ENCODE assay signal across 18 cellular contexts in the genomic region with DNA sequence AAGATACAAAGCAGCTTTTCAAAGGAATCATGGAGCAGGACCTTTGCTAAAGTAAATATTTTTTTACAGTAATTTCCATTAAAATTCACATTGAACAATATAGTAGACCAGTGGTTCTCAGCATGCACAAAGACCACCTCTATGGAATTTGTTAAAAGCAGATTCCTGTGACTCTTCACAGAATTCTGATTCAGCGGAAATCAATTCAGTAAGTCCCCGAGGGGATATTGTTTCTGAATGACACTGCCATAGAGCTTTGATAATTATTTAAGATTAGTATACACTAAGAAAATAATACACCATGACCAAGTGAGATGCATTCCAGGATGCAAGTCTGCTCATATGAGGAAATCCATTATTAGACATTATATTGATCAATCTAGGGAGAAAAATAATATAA.
A peak's percentile ranks its signal among the peaks of the same experiment; 100 is the strongest.
DNase-seq lines count a peak whose midpoint lies in the region; ATAC-seq and FAIRE-seq lines count a peak whose summit lies in the region.
"Had no signal": no experiment of that assay in that cellular context is flagged by ENCODE, and none has a peak within 500 bp of the region (broad histone marks: within the 10 kb centered on the region; RNA-seq: fewer than 3 reads in every experiment).

No MANE protein-coding gene starts in this region.

- no peaks in the 10 kb centered on the region for H3K79me1 ChIP-seq in neuronal stem cell (ENCODE audit: low read depth, low read length)

- H3K4me2 ChIP-seq in neuronal stem cell (ENCODE audit: insufficient read depth, low read length, poor library complexity, severe bottlenecking) = no peak overlapping the region

- peaks cover 6% of the 10 kb centered on the region for H3K9me3 Mint-ChIP-seq in activated CD4-positive, alpha-beta T cell treated with anti-CD3 and anti-CD28 coated beads, Interleukin-2, amount 10 ng/mL, durations not matched to agents 24 days and 14 days
- H3K9me3 Mint-ChIP-seq in activated T-helper 2 cell treated with anti-CD3 and anti-CD28 coated beads, Interferon-gamma antibody, Interleukin-2, Interleukin-4, amounts not matched to agents 10 μg/mL and 5 μg/mL and 100 μg/mL, durations not matched to agents 14 hours and 24 hours and 36 hours = no peaks in the 10 kb centered on the region

- DNase-seq in HTR-8/SVneo (ENCODE audit: insufficient read length, low spot score) (peak; percentile 17), SK-MEL-5 (ENCODE audit: low read depth, low spot score) (peak; percentile 77), foreskin melanocyte (peak; percentile 77), neuronal stem cell (ENCODE audit: low spot score) (no peak), right cardiac atrium (no peak)
- DNase-seq in activated CD4-positive, alpha-beta T cell treated with anti-CD3 and anti-CD28 coated beads, Interleukin-2, amount 10 ng/mL, durations not matched to agents 24 days and 14 days = no peak
- DNase-seq in activated T-helper 2 cell treated with anti-CD3 and anti-CD28 coated beads, Interferon-gamma antibody, Interleukin-2, Interleukin-4, amounts not matched to agents 10 μg/mL and 5 μg/mL and 100 μg/mL, durations not matched to agents 14 hours and 24 hours and 36 hours (ENCODE audit: low spot score) = no peak
- DNase-seq: ACHN; BE2C; C1 segment of cervical spinal cord; Caco-2; CD4-positive, CD25-positive, alpha-beta regulatory T cell; CD8-positive, alpha-beta memory T cell; H9 had no signal

- no peak for FAIRE-seq in HTR-8/SVneo (lab: Jason Lieb, UNC)
- FAIRE-seq: D721Med, H1, HepG2 had no signal

- H4K91ac ChIP-seq in neuronal stem cell (ENCODE audit: low read depth, low read length, poor library complexity) = no peak overlapping the region

- H2AFZ ChIP-seq in neuronal stem cell (ENCODE audit: low read length) = peak overlapping the region; percentile 24

- H3K4me3 ChIP-seq in neuronal stem cell (ENCODE audit: low read length in 2 of 2) (no peak overlapping the region), right cardiac atrium (ENCODE audit: low read length) (no peak overlapping the region)

- H3K14ac ChIP-seq in neuronal stem cell (ENCODE audit: low read length) = no peak overlapping the region

- in situ Hi-C loops in SK-MEL-5 (cut with HindIII; ENCODE audit: low pct_unique_long_range_greater_than_20kb, low sequenced_read_pairs) = no loop called here

- no peak overlapping the region for H2AK5ac ChIP-seq in neuronal stem cell (ENCODE audit: low read depth, low read length)

- H3K4me1 ChIP-seq in neuronal stem cell (ENCODE audit: control insufficient read depth in 2 of 2, insufficient read depth in 1 of 2, low read depth in 1 of 2, low read length in 2 of 2) (peaks cover 0 to 11% of the 10 kb centered on the region in 2 donors), right cardiac atrium (ENCODE audit: control insufficient read depth, insufficient read depth, low read length) (no peaks in the 10 kb centered on the region)
- H3K4me1 ChIP-seq: BE2C, Caco-2 had no signal

- H3K27ac Mint-ChIP-seq in activated CD4-positive, alpha-beta T cell treated with anti-CD3 and anti-CD28 coated beads, Interleukin-2, amount 10 ng/mL, durations not matched to agents 24 days and 14 days = no peak overlapping the region
- H3K27ac Mint-ChIP-seq in activated T-helper 2 cell treated with anti-CD3 and anti-CD28 coated beads, Interferon-gamma antibody, Interleukin-2, Interleukin-4, amounts not matched to agents 10 μg/mL and 5 μg/mL and 100 μg/mL, durations not matched to agents 14 hours and 24 hours and 36 hours = no peak overlapping the region
- H3K27ac Mint-ChIP-seq: CD4-positive, CD25-positive, alpha-beta regulatory T cell; CD8-positive, alpha-beta memory T cell; H9; IgD-negative memory B cell had no signal

- no peak overlapping the region for H2BK5ac ChIP-seq in neuronal stem cell (ENCODE audit: low read length)

- H3K4me3 Mint-ChIP-seq in activated CD4-positive, alpha-beta T cell treated with anti-CD3 and anti-CD28 coated beads, Interleukin-2, amount 10 ng/mL, durations not matched to agents 24 days and 14 days = no peak overlapping the region
- H3K4me3 Mint-ChIP-seq in activated T-helper 2 cell treated with anti-CD3 and anti-CD28 coated beads, Interferon-gamma antibody, Interleukin-2, Interleukin-4, amounts not matched to agents 10 μg/mL and 5 μg/mL and 100 μg/mL, durations not matched to agents 14 hours and 24 hours and 36 hours (ENCODE audit: low read depth) = no peak overlapping the region
- H3K4me3 Mint-ChIP-seq: CD4-positive, CD25-positive, alpha-beta regulatory T cell; CD8-positive, alpha-beta memory T cell; H9; IgD-negative memory B cell had no signal

- H3K27me3 ChIP-seq in neuronal stem cell (ENCODE audit: control insufficient read depth in 3 of 3, insufficient read depth in 3 of 3, low read depth in 1 of 3, low read length in 3 of 3) (no peaks in the 10 kb centered on the region), right cardiac atrium (ENCODE audit: control insufficient read depth, insufficient read depth) (no peaks in the 10 kb centered on the region)
- H3K27me3 ChIP-seq: BE2C had no signal

- peaks cover 4% of the 10 kb centered on the region for H3K4me1 Mint-ChIP-seq in activated CD4-positive, alpha-beta T cell treated with anti-CD3 and anti-CD28 coated beads, Interleukin-2, amount 10 ng/mL, durations not matched to agents 24 days and 14 days
- H3K4me1 Mint-ChIP-seq in activated T-helper 2 cell treated with anti-CD3 and anti-CD28 coated beads, Interferon-gamma antibody, Interleukin-2, Interleukin-4, amounts not matched to agents 10 μg/mL and 5 μg/mL and 100 μg/mL, durations not matched to agents 14 hours and 24 hours and 36 hours (ENCODE audit: low read depth) = peaks cover 2% of the 10 kb centered on the region
- H3K4me1 Mint-ChIP-seq: H9, IgD-negative memory B cell had no signal

- H3K18ac ChIP-seq in neuronal stem cell (ENCODE audit: low read length) = no peak overlapping the region

- H3K9me3 ChIP-seq in neuronal stem cell (replicated peaks in 1 of 2; ENCODE audit: control insufficient read depth in 2 of 2, insufficient read depth in 1 of 2, low read depth in 1 of 2, low read length in 2 of 2) = peaks cover 0 to 12% of the 10 kb centered on the region in 2 donors
- no peaks in the 10 kb centered on the region for H3K9me3 ChIP-seq in right cardiac atrium (ENCODE audit: control insufficient read depth, low read length)
- H3K9me3 ChIP-seq: BE2C, Caco-2 had no signal

- H3K9ac ChIP-seq in neuronal stem cell (ENCODE audit: low read depth, low read length, poor library complexity) = no peak overlapping the region

- peaks cover 17% of the 10 kb centered on the region for H3K27me3 Mint-ChIP-seq in activated CD4-positive, alpha-beta T cell treated with anti-CD3 and anti-CD28 coated beads, Interleukin-2, amount 10 ng/mL, durations not matched to agents 24 days and 14 days
- peaks cover 10% of the 10 kb centered on the region for H3K27me3 Mint-ChIP-seq in activated T-helper 2 cell treated with anti-CD3 and anti-CD28 coated beads, Interferon-gamma antibody, Interleukin-2, Interleukin-4, amounts not matched to agents 10 μg/mL and 5 μg/mL and 100 μg/mL, durations not matched to agents 14 hours and 24 hours and 36 hours (ENCODE audit: low read depth)

- no peak overlapping the region for H4K8ac ChIP-seq in neuronal stem cell (ENCODE audit: low read depth, low read length)

- H2BK12ac ChIP-seq in neuronal stem cell (ENCODE audit: low read length) = no peak overlapping the region

- no peak overlapping the region for H3K4ac ChIP-seq in neuronal stem cell (ENCODE audit: low read length)

- no peaks in the 10 kb centered on the region for H3K36me3 ChIP-seq in neuronal stem cell (replicated peaks in 1 of 2; ENCODE audit: control insufficient read depth in 2 of 2, insufficient read depth in 2 of 2, low read length in 2 of 2)
- H3K36me3 ChIP-seq: BE2C had no signal

- no peak overlapping the region for H2BK120ac ChIP-seq in neuronal stem cell (ENCODE audit: low read depth, low read length)

- no peak overlapping the region for H2BK15ac ChIP-seq in neuronal stem cell (ENCODE audit: low read length)

- WGBS in neuronal stem cell (ENCODE audit: extremely low coverage in 2 of 2, insufficient read length in 2 of 2, insufficient replicate concordance in 1 of 2), 2 donors = no CpG with 5 or more reads among the region's 2 CpGs
- whole genome bisulfite sequencing in right cardiac atrium = 92% methylated on average over 2 of the region's 2 CpGs

- intact Hi-C loops in right cardiac atrium (cut with DNase I) = no loop called here
- intact Hi-C loops in activated CD4-positive, alpha-beta T cell treated with anti-CD3 and anti-CD28 coated beads, Interleukin-2, amount 10 ng/mL, durations not matched to agents 24 days and 14 days (cut with micrococcal nuclease) = no loop called here
- intact Hi-C loops in activated T-helper 2 cell treated with anti-CD3 and anti-CD28 coated beads, Interferon-gamma antibody, Interleukin-2, Interleukin-4, amounts not matched to agents 10 μg/mL and 5 μg/mL and 100 μg/mL, durations not matched to agents 14 hours and 24 hours and 36 hours (cut with micrococcal nuclease) = no loop called here

- H3K23ac ChIP-seq in neuronal stem cell (ENCODE audit: low read depth, low read length, poor library complexity) = no peak overlapping the region

- H3K27ac ChIP-seq in neuronal stem cell (replicated peaks; ENCODE audit: low read length) (no peak overlapping the region), right cardiac atrium (ENCODE audit: low read length) (no peak overlapping the region)

- ATAC-seq in right cardiac atrium = no peak
- ATAC-seq: HepG2 had no signal

- H3K36me3 Mint-ChIP-seq in activated CD4-positive, alpha-beta T cell treated with anti-CD3 and anti-CD28 coated beads, Interleukin-2, amount 10 ng/mL, durations not matched to agents 24 days and 14 days (ENCODE audit: low read depth) = no peaks in the 10 kb centered on the region
- no peaks in the 10 kb centered on the region for H3K36me3 Mint-ChIP-seq in activated T-helper 2 cell treated with anti-CD3 and anti-CD28 coated beads, Interferon-gamma antibody, Interleukin-2, Interleukin-4, amounts not matched to agents 10 μg/mL and 5 μg/mL and 100 μg/mL, durations not matched to agents 14 hours and 24 hours and 36 hours (ENCODE audit: low read depth)

Comparison
In these comparisons a context has a peak if more than half of its experiments do, and no peak if none do; other contexts are left out.
1. DNase-seq: peak in HTR-8/SVneo (single experiment), SK-MEL-5 (single experiment) and foreskin melanocyte (single experiment); none in neuronal stem cell (single experiment), right cardiac atrium (0 of 3), activated CD4-positive, alpha-beta T cell treated with anti-CD3 and anti-CD28 coated beads, Interleukin-2, amount 10 ng/mL, durations not matched to agents 24 days and 14 days (single experiment) and activated T-helper 2 cell treated with anti-CD3 and anti-CD28 coated beads, Interferon-gamma antibody, Interleukin-2, Interleukin-4, amounts not matched to agents 10 μg/mL and 5 μg/mL and 100 μg/mL, durations not matched to agents 14 hours and 24 hours and 36 hours (single experiment).